Comparison of ENCODE assay signal across 23 cellular contexts in the genomic region with DNA sequence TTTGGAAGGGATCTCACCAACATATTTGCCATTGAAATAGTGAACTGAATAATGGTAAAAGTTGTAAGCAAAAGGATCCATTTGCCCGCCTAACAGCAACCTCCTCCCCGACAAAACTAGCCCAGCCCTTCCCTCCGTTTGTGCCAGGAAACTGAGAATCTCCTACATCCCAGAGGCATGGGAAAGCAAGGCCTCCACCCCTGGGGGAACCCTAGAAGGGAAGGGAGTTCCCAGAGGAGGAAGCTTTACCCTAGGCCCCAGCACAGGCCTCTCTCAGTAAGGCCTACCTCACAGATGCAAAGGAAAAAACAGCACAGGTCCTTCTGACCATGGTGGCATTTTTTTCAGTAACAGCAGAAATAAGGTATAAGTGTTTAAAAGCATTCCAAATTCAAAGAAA.
DNase-seq lines count a peak whose midpoint lies in the region; ATAC-seq and TF ChIP-seq lines count a peak whose summit lies in the region.
"Had no signal": no experiment of that assay in that cellular context is flagged by ENCODE, and none has a peak within 500 bp of the region (broad histone marks: within the 10 kb centered on the region; RNA-seq: fewer than 3 reads in every experiment).

No MANE protein-coding gene starts in this region.

- H3K36me3 Mint-ChIP-seq in dendritic cell treated with granulocyte-macrophage colony-stimulating factor and Interleukin-4, amounts not matched to agents 40 ng/mL and 50 ng/mL, for 4 days (ENCODE audit: low read depth): peaks cover 67% of the 10 kb centered on the region

- H3K79me1 ChIP-seq in mesendoderm (ENCODE audit: low read length): no peaks in the 10 kb centered on the region

- H3K4me1 ChIP-seq in heart right ventricle (peaks cover 0 to 47% (median 33%) of the 10 kb centered on the region in 9 donors), mesendoderm (ENCODE audit: control insufficient read depth, low read depth, low read length) (peaks cover 10% of the 10 kb centered on the region)

- 49 to 55% methylated on average over 3 of the region's 3 CpGs for WGBS in heart right ventricle, 2 donors
- no CpG with 5 or more reads among the region's 3 CpGs for WGBS in mesendoderm (ENCODE audit: extremely low coverage, insufficient coverage, low lambda C conversion rate)

- H2BK5ac ChIP-seq in mesendoderm (ENCODE audit: low read length): no peak overlapping the region

- peak overlapping the region; percentile 71 for H3K27ac Mint-ChIP-seq in dendritic cell treated with granulocyte-macrophage colony-stimulating factor and Interleukin-4, amounts not matched to agents 40 ng/mL and 50 ng/mL, for 4 days

- H3K9me3 Mint-ChIP-seq in dendritic cell treated with granulocyte-macrophage colony-stimulating factor and Interleukin-4, amounts not matched to agents 40 ng/mL and 50 ng/mL, for 4 days: no peaks in the 10 kb centered on the region
- H3K9me3 Mint-ChIP-seq: CD8-positive, alpha-beta memory T cell; effector memory CD8-positive, alpha-beta T cell had no signal

- H3K79me2 ChIP-seq in mesendoderm (ENCODE audit: control insufficient read depth, insufficient read depth, low read length): no peaks in the 10 kb centered on the region

- H3K27me3 ChIP-seq in heart right ventricle (no peaks in the 10 kb centered on the region), mesendoderm (ENCODE audit: insufficient read depth, low read length, poor library complexity) (no peaks in the 10 kb centered on the region)
- H3K27me3 ChIP-seq: esophagus squamous epithelium, gastroesophageal sphincter, neutrophil, testis had no signal

- peak overlapping the region in 7 of 10 donors; percentile 11 to 68 (median 47) for H3K27ac ChIP-seq in heart right ventricle
- H3K27ac ChIP-seq in mesendoderm (ENCODE audit: low read depth, low read length): no peak overlapping the region
- H3K27ac ChIP-seq: gastroesophageal sphincter, neutrophil, testis had no signal

- no peak overlapping the region for H3K23ac ChIP-seq in mesendoderm (ENCODE audit: low read length)

- H3K56ac ChIP-seq in mesendoderm (ENCODE audit: low read length): no peak overlapping the region

- TF ChIP-seq CTCF in heart right ventricle (IDR thresholded peaks at IDR 0.05) (no peak), omental fat pad (IDR thresholded peaks at IDR 0.05) (no peak)

- H3K9ac ChIP-seq in mesendoderm (ENCODE audit: low read length): no peak overlapping the region

- no peak overlapping the region for H3K4me2 ChIP-seq in mesendoderm (ENCODE audit: low read length)

- H3K9me3 ChIP-seq in heart right ventricle: no peaks in the 10 kb centered on the region
- H3K9me3 ChIP-seq: esophagus squamous epithelium, gastroesophageal sphincter, mucosa of descending colon, neutrophil, testis had no signal

- H3K4ac ChIP-seq in mesendoderm (ENCODE audit: low read depth, low read length): no peak overlapping the region

- no peak overlapping the region for H2BK120ac ChIP-seq in mesendoderm (ENCODE audit: low read depth, low read length)

- intact Hi-C loops in heart right ventricle (cut with DNase I): loop anchor here in 4 of 10 donors (10.0 kb wide), 4 partner anchors 46 to 516 kb away; partner anchors contain the start of gene ELMO1 (in 2 of the 4)
- intact Hi-C loops in cardiac septum (cut with DNase I): loop anchor here (5.0 to 10.0 kb wide), 2 partner anchors 136 to 228 kb away; partner anchors contain the start of gene ELMO1
- intact Hi-C loops in dendritic cell treated with granulocyte-macrophage colony-stimulating factor and Interleukin-4, amounts not matched to agents 40 ng/mL and 50 ng/mL, for 4 days (cut with micrococcal nuclease): no loop called here

- H3K4me3 ChIP-seq in heart right ventricle: no peak overlapping the region
- no peak overlapping the region for H3K4me3 ChIP-seq in mesendoderm (ENCODE audit: low read length)
- H3K4me3 ChIP-seq: esophagus squamous epithelium, gastroesophageal sphincter, mucosa of descending colon, testis had no signal

- H3K27me3 Mint-ChIP-seq in dendritic cell treated with granulocyte-macrophage colony-stimulating factor and Interleukin-4, amounts not matched to agents 40 ng/mL and 50 ng/mL, for 4 days: no peaks in the 10 kb centered on the region
- H3K27me3 Mint-ChIP-seq: CD8-positive, alpha-beta memory T cell; effector memory CD8-positive, alpha-beta T cell had no signal

- no peak overlapping the region for H2BK15ac ChIP-seq in mesendoderm (replicated peaks; ENCODE audit: low read depth)

- peaks cover 31% of the 10 kb centered on the region for H3K4me1 Mint-ChIP-seq in dendritic cell treated with granulocyte-macrophage colony-stimulating factor and Interleukin-4, amounts not matched to agents 40 ng/mL and 50 ng/mL, for 4 days (ENCODE audit: low read depth)

- ATAC-seq in heart right ventricle (peak in 7 of 8 donors; percentile 55 to 81 (median 68)), GM21360 (IDR thresholded peaks at IDR 0.05; ENCODE audit: unreplicated experiment) (no peak), omental fat pad (ENCODE audit: low FRiP score) (no peak)
- ATAC-seq: effector memory CD8-positive, alpha-beta T cell; gastroesophageal sphincter; left colon; mucosa of descending colon had no signal

- no peak overlapping the region for H2AK5ac ChIP-seq in mesendoderm (ENCODE audit: low read length)

- H4K8ac ChIP-seq in mesendoderm (ENCODE audit: low read depth, low read length): no peak overlapping the region

- H3K36me3 ChIP-seq in heart right ventricle: peaks cover 0 to 36% (median 0%) of the 10 kb centered on the region in 9 donors
- no peaks in the 10 kb centered on the region for H3K36me3 ChIP-seq in mesendoderm (ENCODE audit: control insufficient read depth, insufficient read depth, low read length)

- no peak overlapping the region for H3K4me3 Mint-ChIP-seq in dendritic cell treated with granulocyte-macrophage colony-stimulating factor and Interleukin-4, amounts not matched to agents 40 ng/mL and 50 ng/mL, for 4 days
- H3K4me3 Mint-ChIP-seq: CD8-positive, alpha-beta memory T cell; effector memory CD8-positive, alpha-beta T cell had no signal

- DNase-seq in heart right ventricle (peak in 1 of 2 donors; percentile 41), cardiac septum (ENCODE audit: low spot score) (no peak), mesendoderm (peak; percentile 33), omental fat pad (ENCODE audit: low spot score) (no peak)
- DNase-seq in stimulated activated naive CD4-positive, alpha-beta T cell (lab: John Stamatoyannopoulos, UW): no peak
- DNase-seq: activated naive CD4-positive, alpha-beta T cell treated with Interleukin-2 at 50 U/mL for 16 hours; activated T-cell treated with anti-CD3 and anti-CD28 coated beads for 4 hours; aorta; CD8-positive, alpha-beta memory T cell; DND-41; effector memory CD8-positive, alpha-beta T cell; esophagus squamous epithelium; left colon; mucosa of descending colon; MV-4-11; NCI-H1694 treated with DMSO at 0.1 percent for 48 hours; NCI-H226; NCI-H82; testis had no signal

- no peak overlapping the region for H4K5ac ChIP-seq in mesendoderm (ENCODE audit: low read length)

- H3K18ac ChIP-seq in mesendoderm (ENCODE audit: low read length): no peak overlapping the region

Comparison
In these comparisons a context has a peak if more than half of its experiments do, and no peak if none do; other contexts are left out.
1. ATAC-seq: peak in heart right ventricle (7 of 8); none in GM21360 (single experiment) and omental fat pad (single experiment).